In the genomic region with DNA sequence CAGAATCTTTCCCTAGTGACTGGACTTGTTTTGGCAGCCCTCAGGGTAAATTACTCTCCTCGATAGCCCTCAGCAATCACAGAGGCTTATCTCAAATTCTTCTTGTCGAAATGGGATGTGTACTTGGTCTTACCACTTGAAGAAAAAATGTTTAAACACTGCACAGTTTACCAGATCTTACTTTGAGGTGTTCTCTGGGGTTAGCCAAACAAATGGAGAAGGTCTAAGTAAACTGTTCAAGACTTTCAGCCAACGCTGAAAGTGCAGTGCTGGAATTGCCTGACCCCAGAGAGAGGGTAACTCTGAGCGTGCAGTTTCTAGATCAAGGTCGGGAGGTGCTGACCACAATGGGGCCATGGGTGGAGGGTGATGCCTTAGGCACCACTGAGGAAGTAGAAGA, we compare ENCODE assay signal across 14 cellular contexts. TPM values are rescaled to one million over a fixed set of nuclear protein-coding genes. Genes with fewer than 3 reads are reported as not detected.
DNase-seq lines count a peak whose midpoint lies in the region; ATAC-seq and TF ChIP-seq lines count a peak whose summit lies in the region.
"Had no signal": no experiment of that assay in that cellular context is flagged by ENCODE, and none has a peak within 500 bp of the region (broad histone marks: within the 10 kb centered on the region; RNA-seq: fewer than 3 reads in every experiment).

No MANE protein-coding gene starts in this region.

- H3K4me1 ChIP-seq in HEK293 (ENCODE audit: control insufficient read depth, insufficient read depth, low read length), result peaks cover 6% of the 10 kb centered on the region; the same call in 1 of the 2 replicates
- H3K4me1 ChIP-seq in naive thymus-derived CD4-positive, alpha-beta T cell (ENCODE audit: control insufficient read depth in 2 of 2, insufficient read depth in 2 of 2, low read length in 2 of 2), result peaks cover 0 to 9% of the 10 kb centered on the region in 2 donors
- H3K4me1 ChIP-seq: ascending aorta had no signal

- no peak overlapping the region for H3K4me3 ChIP-seq in HEK293 (ENCODE audit: low read depth, low read length)
- H3K4me3 ChIP-seq in naive thymus-derived CD4-positive, alpha-beta T cell (ENCODE audit: low read length), result no peak overlapping the region
- H3K4me3 ChIP-seq: ascending aorta had no signal

- no peaks in the 10 kb centered on the region for H3K36me3 Mint-ChIP-seq in activated CD8-positive, alpha-beta T cell treated with anti-CD3 and anti-CD28 coated beads, Interleukin-2, amount 10 ng/mL, durations not matched to agents 7 days and 5 days (ENCODE audit: low read depth)
- H3K36me3 Mint-ChIP-seq in naive thymus-derived CD4-positive, alpha-beta T cell, result no peaks in the 10 kb centered on the region

- no peaks in the 10 kb centered on the region for H3K9me3 ChIP-seq in HEK293 (ENCODE audit: control insufficient read depth, insufficient read depth, low read depth, low read length)
- H3K9me3 ChIP-seq in naive thymus-derived CD4-positive, alpha-beta T cell (ENCODE audit: control insufficient read depth in 2 of 3, low read length in 3 of 3), result no peaks in the 10 kb centered on the region
- H3K9me3 ChIP-seq: ascending aorta had no signal

- intact Hi-C loops in naive thymus-derived CD4-positive, alpha-beta T cell (cut with micrococcal nuclease), result no loop called here

- POLR2A ChIA-PET in HEK293 (lab: Yijun Ruan, JAX), result no interaction called here
- POLR2A ChIA-PET in activated CD8-positive, alpha-beta T cell treated with anti-CD3 and anti-CD28 coated beads, Interleukin-2, amount 10 ng/mL, durations not matched to agents 7 days and 5 days (lab: Charles Lee), result no interaction called here
- POLR2A ChIA-PET in naive thymus-derived CD4-positive, alpha-beta T cell (lab: Charles Lee), result no interaction called here

- H3K27me3 Mint-ChIP-seq in activated CD8-positive, alpha-beta T cell treated with anti-CD3 and anti-CD28 coated beads, Interleukin-2, amount 10 ng/mL, durations not matched to agents 7 days and 5 days (ENCODE audit: low read depth), result peaks cover 14% of the 10 kb centered on the region
- H3K27me3 Mint-ChIP-seq in naive thymus-derived CD4-positive, alpha-beta T cell, result peaks cover 0 to 39% (median 0%) of the 10 kb centered on the region in 5 donors

- ATAC-seq in activated CD8-positive, alpha-beta T cell treated with anti-CD3 and anti-CD28 coated beads, Interleukin-2, amount 10 ng/mL, durations not matched to agents 7 days and 5 days, result peak; percentile 74
- peak; percentile 57 for ATAC-seq in naive thymus-derived CD4-positive, alpha-beta T cell
- no peak for ATAC-seq in GM21786 (IDR thresholded peaks at IDR 0.05; ENCODE audit: unreplicated experiment)
- ATAC-seq in GM18502 (IDR thresholded peaks at IDR 0.05; ENCODE audit: poor library complexity, unreplicated experiment), result no peak
- no peak for ATAC-seq in GM21619 (IDR thresholded peaks at IDR 0.05; ENCODE audit: unreplicated experiment)

- no peaks in the 10 kb centered on the region for H3K27me3 ChIP-seq in naive thymus-derived CD4-positive, alpha-beta T cell (ENCODE audit: control insufficient read depth in 2 of 2, insufficient read depth in 2 of 2, low read length in 2 of 2)
- H3K27me3 ChIP-seq: ascending aorta had no signal

- CTCF ChIA-PET in HEK293 (lab: Yijun Ruan, JAX), result interaction anchor here (0.7 to 2.7 kb wide), 5 partner anchors 9 to 476 kb away, joined by 3 to 28 read pairs (median 5); no protein-coding TSS in a partner anchor
- CTCF ChIA-PET in activated CD8-positive, alpha-beta T cell treated with anti-CD3 and anti-CD28 coated beads, Interleukin-2, amount 10 ng/mL, durations not matched to agents 7 days and 5 days (lab: Charles Lee), result interaction anchor here (1.3 to 1.5 kb wide), 3 partner anchors 21 to 477 kb away, joined by 3 to 11 read pairs (median 7); no protein-coding TSS in a partner anchor
- CTCF ChIA-PET in naive thymus-derived CD4-positive, alpha-beta T cell (lab: Charles Lee), result no interaction called here

- no peaks in the 10 kb centered on the region for H3K36me3 ChIP-seq in HEK293 (ENCODE audit: control insufficient read depth in 2 of 2, insufficient read depth in 1 of 2, low read length in 2 of 2)
- H3K36me3 ChIP-seq in naive thymus-derived CD4-positive, alpha-beta T cell (ENCODE audit: control insufficient read depth in 2 of 3, insufficient read depth in 3 of 3, low read length in 3 of 3), result no peaks in the 10 kb centered on the region
- H3K36me3 ChIP-seq: ascending aorta, WERI-Rb-1 had no signal

- H3K4me1 Mint-ChIP-seq in activated CD8-positive, alpha-beta T cell treated with anti-CD3 and anti-CD28 coated beads, Interleukin-2, amount 10 ng/mL, durations not matched to agents 7 days and 5 days (ENCODE audit: low read depth), result peaks cover 33% of the 10 kb centered on the region
- peaks cover 14 to 40% (median 31%) of the 10 kb centered on the region in 7 donors for H3K4me1 Mint-ChIP-seq in naive thymus-derived CD4-positive, alpha-beta T cell

- TF ChIP-seq CTCF in C4-2B (conservative IDR thresholded peaks at IDR 0.05), result no peak
- TF ChIP-seq CTCF in HEK293 (tag by site-specific recombination; IDR thresholded peaks at IDR 0.05), result no peak

- DNase-seq in activated CD8-positive, alpha-beta T cell treated with anti-CD3 and anti-CD28 coated beads, Interleukin-2, amount 10 ng/mL, durations not matched to agents 7 days and 5 days, result peak; percentile 37
- no peak for DNase-seq in naive thymus-derived CD4-positive, alpha-beta T cell
- DNase-seq in cerebellum (ENCODE audit: low spot score), result no peak
- DNase-seq: HFFc6, posterior cingulate gyrus, SIG-M5 had no signal

- no peaks in the 10 kb centered on the region for H3K9me3 Mint-ChIP-seq in activated CD8-positive, alpha-beta T cell treated with anti-CD3 and anti-CD28 coated beads, Interleukin-2, amount 10 ng/mL, durations not matched to agents 7 days and 5 days (ENCODE audit: insufficient read depth)
- H3K9me3 Mint-ChIP-seq in naive thymus-derived CD4-positive, alpha-beta T cell, result peaks cover 0 to 3% (median 0%) of the 10 kb centered on the region in 11 donors
- H3K9me3 Mint-ChIP-seq: HFFc6 had no signal

- peak overlapping the region; percentile 9 for H3K4me3 Mint-ChIP-seq in activated CD8-positive, alpha-beta T cell treated with anti-CD3 and anti-CD28 coated beads, Interleukin-2, amount 10 ng/mL, durations not matched to agents 7 days and 5 days
- peak overlapping the region in 1 of 10 donors; percentile 7 for H3K4me3 Mint-ChIP-seq in naive thymus-derived CD4-positive, alpha-beta T cell
- H3K4me3 Mint-ChIP-seq: B cell, HFFc6 had no signal

- H3K27ac ChIP-seq in C4-2B (peak overlapping the region; percentile 37; the same call in 1 of the 2 replicates), HEK293 (ENCODE audit: extremely low read depth, low read depth, low read length) (0 out of 2 replicates have a peak overlapping the region, but pooled peaks have one; percentile 33)
- no peak overlapping the region for H3K27ac ChIP-seq in naive thymus-derived CD4-positive, alpha-beta T cell (ENCODE audit: low read depth, low read length)
- H3K27ac ChIP-seq: ascending aorta, WERI-Rb-1 had no signal

- H3K27ac Mint-ChIP-seq in activated CD8-positive, alpha-beta T cell treated with anti-CD3 and anti-CD28 coated beads, Interleukin-2, amount 10 ng/mL, durations not matched to agents 7 days and 5 days, result peak overlapping the region; percentile 41
- peak overlapping the region in 2 of 9 donors; percentile 18 to 68 for H3K27ac Mint-ChIP-seq in naive thymus-derived CD4-positive, alpha-beta T cell
- H3K27ac Mint-ChIP-seq: B cell, HFFc6 had no signal

TF ChIP-seq in HEK293, 187 proteins besides CTCF, POLR2A, EP300 and RAD21:
- TF ChIP-seq SETDB1 (IDR thresholded peaks at IDR 0.05; ENCODE audit: insufficient read length, low read length) (no peak), ZNF837 (tag by site-specific recombination; IDR thresholded peaks at IDR 0.05) (no peak), ZNF776 (tag by site-specific recombination; IDR thresholded peaks at IDR 0.05; ENCODE audit: borderline replicate concordance) (no peak), ZBTB20 (tag by site-specific recombination; IDR thresholded peaks at IDR 0.05) (no peak), ZNF48 (tag by site-specific recombination; IDR thresholded peaks at IDR 0.05) (no peak), ZNF221 (tag by site-specific recombination; IDR thresholded peaks at IDR 0.05; ENCODE audit: borderline replicate concordance) (no peak)

RNA-seq across cellular contexts. Expression of a gene that starts 39.2 kb away (rescaled TPM):
- total RNA-seq in activated CD8-positive, alpha-beta T cell treated with anti-CD3 and anti-CD28 coated beads, Interleukin-2, amount 10 ng/mL, durations not matched to agents 7 days and 5 days, result 10 to 100 TPM; 17.3 to 17.6 TPM
- 100 to 1,000 TPM in 2 of 5 experiments, 10 to 100 TPM in 3; 17.8 to 215 (median 23.0) TPM for total RNA-seq in naive thymus-derived CD4-positive, alpha-beta T cell
- polyA plus RNA-seq in naive thymus-derived CD4-positive, alpha-beta T cell, result 10 to 100 TPM; 70.1 to 75.8 TPM
- 13.0 TPM for total RNA-seq in cerebellum

Comparison
In these comparisons a context has a peak if more than half of its experiments do, and no peak if none do; other contexts are left out.
1. ATAC-seq: peak in activated CD8-positive, alpha-beta T cell treated with anti-CD3 and anti-CD28 coated beads, Interleukin-2, amount 10 ng/mL, durations not matched to agents 7 days and 5 days (single experiment) and naive thymus-derived CD4-positive, alpha-beta T cell (single experiment); none in GM21786 (single experiment), GM18502 (single experiment) and GM21619 (single experiment).